10 cellular contexts compared by ENCODE assay signal in genomic region chr5:77239126-77239741, GRCh38. TPM values are rescaled to one million over a fixed set of nuclear protein-coding genes. Genes with fewer than 3 reads are reported as not detected.
DNase-seq lines count a peak whose midpoint lies in the region; ATAC-seq, FAIRE-seq and TF ChIP-seq lines count a peak whose summit lies in the region.
"Had no signal": no experiment of that assay in that cellular context is flagged by ENCODE, and none has a peak within 500 bp of the region (broad histone marks: within the 10 kb centered on the region; RNA-seq: fewer than 3 reads in every experiment).

No MANE protein-coding gene starts in this region.

- H3K9me3 ChIP-seq in astrocyte (ENCODE audit: insufficient read depth, low read depth, low read length) (no peaks in the 10 kb centered on the region), right lobe of liver (no peaks in the 10 kb centered on the region), uterus (no peaks in the 10 kb centered on the region)

- H3K9ac ChIP-seq in astrocyte (ENCODE audit: low read length): no peak overlapping the region

- H3K27me3 ChIP-seq in astrocyte (ENCODE audit: insufficient read depth, low read length) (no peaks in the 10 kb centered on the region), right lobe of liver (no peaks in the 10 kb centered on the region), uterus (no peaks in the 10 kb centered on the region)

- H3K4me3 ChIP-seq in astrocyte (ENCODE audit: insufficient read depth, low read depth, low read length): no peak overlapping the region
- no peak overlapping the region for H3K4me3 ChIP-seq in right lobe of liver
- no peak overlapping the region for H3K4me3 ChIP-seq in uterus

- H3K27me3 Mint-ChIP-seq in astrocyte (ENCODE audit: low read depth, unreplicated experiment): peaks cover 2% of the 10 kb centered on the region

- DNase-seq in D721Med (ENCODE audit: insufficient read length, low spot score) (no peak), HT-29 (ENCODE audit: low spot score) (peak; percentile 47), astrocyte (ENCODE audit: low read depth) (no peak), right lobe of liver (no peak), uterus (no peak), GM19239 (ENCODE audit: insufficient read length, low spot score) (no peak), iPS-NIHi11 (ENCODE audit: low spot score) (no peak)
- DNase-seq: activated naive CD8-positive, alpha-beta T cell treated with anti-CD3 and anti-CD28 coated beads, Interleukin-2, amount 10 ng/mL, durations not matched to agents 7 days and 5 days had no signal

- H3K36me3 Mint-ChIP-seq in astrocyte (ENCODE audit: low read depth, unreplicated experiment): no peaks in the 10 kb centered on the region
- H3K36me3 Mint-ChIP-seq: activated naive CD8-positive, alpha-beta T cell treated with anti-CD3 and anti-CD28 coated beads, Interleukin-2, amount 10 ng/mL, durations not matched to agents 7 days and 5 days; memory B cell had no signal

- FAIRE-seq in D721Med (lab: Jason Lieb, UNC) (no peak), astrocyte (lab: Jason Lieb, UNC) (no peak), GM19239 (lab: Jason Lieb, UNC) (no peak)

- WGBS in right lobe of liver (ENCODE audit: insufficient coverage, low coverage, low lambda C conversion rate, missing lambda C conversion rate): 24% methylated on average over 3 of the region's 3 CpGs

- H3K27ac Mint-ChIP-seq in astrocyte (ENCODE audit: unreplicated experiment): no peak overlapping the region
- H3K27ac Mint-ChIP-seq: activated naive CD8-positive, alpha-beta T cell treated with anti-CD3 and anti-CD28 coated beads, Interleukin-2, amount 10 ng/mL, durations not matched to agents 7 days and 5 days; memory B cell had no signal

- H3K4me1 ChIP-seq in astrocyte (ENCODE audit: insufficient read depth, low read length) (no peaks in the 10 kb centered on the region), right lobe of liver (peaks cover 0 to 14% (median 0%) of the 10 kb centered on the region in 4 donors), uterus (no peaks in the 10 kb centered on the region)

- H3K4me3 Mint-ChIP-seq in astrocyte (ENCODE audit: unreplicated experiment): no peak overlapping the region
- H3K4me3 Mint-ChIP-seq: activated naive CD8-positive, alpha-beta T cell treated with anti-CD3 and anti-CD28 coated beads, Interleukin-2, amount 10 ng/mL, durations not matched to agents 7 days and 5 days; memory B cell had no signal

- no peak overlapping the region for H2AFZ ChIP-seq in astrocyte (ENCODE audit: low read depth, low read length)

- no peak for TF ChIP-seq POLR2A in right lobe of liver (IDR thresholded peaks at IDR 0.05)
- no peak for TF ChIP-seq POLR2A in uterus (IDR thresholded peaks at IDR 0.05)

- intact Hi-C loops in right lobe of liver (cut with DNase I): no loop called here
- intact Hi-C loops in uterus (cut with DNase I; ENCODE audit: low total_unique reads): no loop called here

- TF ChIP-seq CTCF in D721Med (IDR thresholded peaks at IDR 0.05; ENCODE audit: insufficient read depth, missing control alignments) (peak; percentile 25), astrocyte (IDR thresholded peaks at IDR 0.05; ENCODE audit: insufficient read depth, low read depth, low read length) (peak; percentile 45), right lobe of liver (IDR thresholded peaks at IDR 0.05) (peak; percentile 41 to 56 (median 54)), uterus (IDR thresholded peaks at IDR 0.05) (no peak)

- H3K9me3 Mint-ChIP-seq in astrocyte (ENCODE audit: unreplicated experiment): peaks cover 1% of the 10 kb centered on the region
- H3K9me3 Mint-ChIP-seq: activated naive CD8-positive, alpha-beta T cell treated with anti-CD3 and anti-CD28 coated beads, Interleukin-2, amount 10 ng/mL, durations not matched to agents 7 days and 5 days; memory B cell had no signal

- H3K4me1 Mint-ChIP-seq in astrocyte (ENCODE audit: low read depth, unreplicated experiment): no peaks in the 10 kb centered on the region
- H3K4me1 Mint-ChIP-seq: memory B cell had no signal

- no peaks in the 10 kb centered on the region for H3K36me3 ChIP-seq in astrocyte (ENCODE audit: insufficient read depth, low read length)
- no peaks in the 10 kb centered on the region for H3K36me3 ChIP-seq in right lobe of liver
- H3K36me3 ChIP-seq in uterus: no peaks in the 10 kb centered on the region

- no peaks in the 10 kb centered on the region for H3K79me2 ChIP-seq in astrocyte (ENCODE audit: insufficient read depth, low read length)

- H3K4me2 ChIP-seq in astrocyte (ENCODE audit: low read length): no peak overlapping the region

- H3K27ac ChIP-seq in astrocyte (ENCODE audit: low read depth, low read length) (no peak overlapping the region), right lobe of liver (no peak overlapping the region), uterus (no peak overlapping the region)

- no peaks in the 10 kb centered on the region for H4K20me1 ChIP-seq in astrocyte (ENCODE audit: insufficient read depth, low read length)

- ATAC-seq in right lobe of liver (peak; percentile 59 to 75 (median 66)), GM21390 (IDR thresholded peaks at IDR 0.05; ENCODE audit: unreplicated experiment) (no peak)

RNA-seq across cellular contexts. Expression of gene PDE8B, which starts 28.8 kb away (rescaled TPM):
- not detected in 2 replicates for total RNA-seq in HT-29 (2014; rRNA removed; shearing (Covaris generic))
- total RNA-seq in astrocyte: 0.18 and 0.22 TPM in 2 replicates
- total RNA-seq in right lobe of liver: 1 to 10 TPM; 1.2 to 5.4 (median 2.4) TPM
- 10 to 100 TPM; 13.0 to 54.4 (median 27.3) TPM for total RNA-seq in uterus

Comparison
In these comparisons a context has a peak if more than half of its experiments do, and no peak if none do; other contexts are left out.
1. CTCF ChIP-seq: peak in D721Med (single experiment), astrocyte (single experiment) and right lobe of liver (4 of 4); none in uterus (0 of 4).